Comparison of ENCODE assay signal across 1 cellular context in the genomic region with DNA sequence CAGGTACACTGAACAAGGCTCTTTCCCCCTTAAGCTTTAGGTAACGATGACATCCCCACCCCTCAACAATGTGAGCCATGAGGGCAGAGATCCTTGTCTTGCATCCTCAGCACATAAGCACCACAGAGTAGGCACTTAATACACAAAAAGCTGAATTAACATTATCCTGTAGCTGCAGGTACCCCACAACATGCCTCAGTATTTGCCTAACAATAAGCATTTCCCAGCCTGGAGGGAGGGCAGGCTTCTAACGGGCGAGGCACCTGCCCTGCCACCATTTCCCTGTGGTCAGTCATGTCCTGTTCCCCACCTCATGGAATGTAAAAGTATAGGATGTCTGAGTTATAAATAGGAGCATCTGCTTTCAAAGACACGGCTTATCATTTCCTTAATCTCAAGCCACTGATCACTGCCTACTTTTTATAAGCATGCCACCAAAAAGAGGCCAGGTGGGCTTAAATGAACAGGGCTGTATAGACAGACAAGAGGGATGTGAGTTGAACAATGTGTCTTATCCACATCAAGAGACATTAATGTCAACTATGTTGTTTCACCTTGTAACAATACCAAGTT.
TF ChIP-seq lines count a peak whose summit lies in the region.

No MANE protein-coding gene starts in this region.

TF ChIP-seq in IMR-90, 13 proteins besides CTCF, POLR2A, EP300 and RAD21:
- TF ChIP-seq ELK1 (IDR thresholded peaks at IDR 0.05; ENCODE audit: borderline replicate concordance, low read depth, low read length) (no peak), FOS (IDR thresholded peaks at IDR 0.05; ENCODE audit: low read depth, low read length) (no peak), USF2 (IDR thresholded peaks at IDR 0.05; ENCODE audit: low read depth, low read length) (no peak), MXI1 (IDR thresholded peaks at IDR 0.05; ENCODE audit: borderline replicate concordance, low read depth, low read length) (no peak), CEBPB (IDR thresholded peaks at IDR 0.05; ENCODE audit: low read depth, low read length) (no peak), MAZ (IDR thresholded peaks at IDR 0.05; ENCODE audit: borderline replicate concordance, low read depth, low read length) (no peak), BHLHE40 (IDR thresholded peaks at IDR 0.05; ENCODE audit: low read depth, low read length) (no peak), SMC3 (IDR thresholded peaks at IDR 0.05; ENCODE audit: low read depth, low read length) (no peak), NFE2L2 (IDR thresholded peaks at IDR 0.05; ENCODE audit: low read depth, low read length) (no peak), RFX5 (IDR thresholded peaks at IDR 0.05; ENCODE audit: low read depth, low read length) (no peak)
